Comparison of ENCODE assay signal across 9 cellular contexts in the genomic region with DNA sequence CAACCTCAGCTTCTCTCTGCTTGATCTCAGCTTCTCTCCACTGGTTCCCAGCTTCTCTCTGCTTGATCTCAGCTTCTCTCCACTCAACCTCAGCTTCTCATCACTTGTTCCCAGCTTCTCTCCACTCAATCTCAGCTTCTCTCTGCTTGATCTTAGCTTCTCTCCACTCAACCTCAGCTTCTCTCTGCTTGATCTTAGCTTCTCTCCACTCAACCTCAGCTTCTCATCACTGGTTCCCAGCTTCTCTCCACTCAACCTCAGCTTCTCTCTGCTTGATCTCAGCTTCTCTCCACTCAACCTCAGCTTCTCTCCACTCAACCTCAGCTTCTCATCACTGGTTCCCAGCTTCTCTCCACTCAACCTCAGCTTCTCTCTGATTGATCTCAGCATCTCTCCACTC. TPM values are rescaled to one million over a fixed set of nuclear protein-coding genes. Genes with fewer than 3 reads are reported as not detected.
DNase-seq lines count a peak whose midpoint lies in the region; ATAC-seq, FAIRE-seq and TF ChIP-seq lines count a peak whose summit lies in the region.
"Not testable (repeated sequence)": the region's sequence is repeated elsewhere in the genome, so short reads cannot be mapped to it uniquely, and the experiment has no call there.
"Had no signal": no experiment of that assay in that cellular context is flagged by ENCODE, and none has a peak within 500 bp of the region (broad histone marks: within the 10 kb centered on the region; RNA-seq: fewer than 3 reads in every experiment).

No MANE protein-coding gene starts in this region.

- H3K27me3 ChIP-seq in CD4-positive, alpha-beta T cell (ENCODE audit: control insufficient read depth, insufficient read depth, low read length): not testable (repeated sequence)
- peaks cover 0 to 27% of the 10 kb centered on the region in 2 experiments; a peak in 1 of 5 replicates for H3K27me3 ChIP-seq in HepG2 (ENCODE audit: control insufficient read depth in 1 of 2, insufficient read depth in 2 of 2, low read length in 2 of 2)

- not testable (repeated sequence) for H3K4me1 ChIP-seq in HepG2 (ENCODE audit: insufficient read depth, low read length)

- CTCF ChIA-PET in CD4-positive, alpha-beta T cell (lab: Charles Lee): interaction anchor here (1.4 to 2.7 kb wide), 3 partner anchors 14 to 126 kb away, joined by 3 to 12 read pairs (median 8); partner anchors contain the start of gene KAT5
- CTCF ChIA-PET in T-cell (lab: Charles Lee): interaction anchor here (0.5 to 2.4 kb wide), 4 partner anchors 26 to 140 kb away, joined by 4 to 7 read pairs (median 4); no protein-coding TSS in a partner anchor
- CTCF ChIA-PET in HepG2 (lab: Yijun Ruan, JAX; ENCODE audit: low intra/inter-chr PET ratio, low total read pairs): not testable (repeated sequence)

- H3K4me1 Mint-ChIP-seq in CD4-positive, alpha-beta T cell (ENCODE audit: low read depth): not testable (repeated sequence)
- H3K4me1 Mint-ChIP-seq in T-cell: peaks cover 8 to 16% (median 9%) of the 10 kb centered on the region in 3 donors
- peaks cover 34% of the 10 kb centered on the region for H3K4me1 Mint-ChIP-seq in activated T-cell treated with anti-CD3 and anti-CD28 coated beads, Interleukin-2, amount 50 U/mL, for 24 hours (ENCODE audit: low read depth)
- H3K4me1 Mint-ChIP-seq in activated naive CD8-positive, alpha-beta T cell treated with anti-CD3 and anti-CD28 coated beads, Interleukin-2, amount 50 U/mL, for 24 hours: peaks cover 34% of the 10 kb centered on the region
- peaks cover 20 to 23% of the 10 kb centered on the region in 2 donors for H3K4me1 Mint-ChIP-seq in stimulated activated naive B cell treated with anti-CD40 and anti-IgM and Interleukin-4, amounts not matched to agents 10 μg/mL and 1 μg/mL and 100 μg/mL, for 72 hours

- not testable (repeated sequence) for TF ChIP-seq CTCF in CD4-positive, alpha-beta T cell (IDR thresholded peaks at IDR 0.05); HepG2 (CRISPR knock-in tag; IDR thresholded peaks at IDR 0.05)

- not testable (repeated sequence) for H3K79me2 ChIP-seq in HepG2 (ENCODE audit: insufficient read depth, low read length)

- not testable (repeated sequence) for H3K27ac ChIP-seq in CD4-positive, alpha-beta T cell (ENCODE audit: low read depth, low read length); HepG2 (ENCODE audit: extremely low read length, insufficient read depth, low read length)

- FAIRE-seq in HepG2 (lab: Jason Lieb, UNC): not testable (repeated sequence)

- not testable (repeated sequence) for H3K9me3 Mint-ChIP-seq in CD4-positive, alpha-beta T cell; T-cell; activated T-cell treated with anti-CD3 and anti-CD28 coated beads, Interleukin-2, amount 50 U/mL, for 24 hours; activated naive CD8-positive, alpha-beta T cell treated with anti-CD3 and anti-CD28 coated beads, Interleukin-2, amount 50 U/mL, for 24 hours; stimulated activated naive B cell treated with anti-CD40 and anti-IgM and Interleukin-4, amounts not matched to agents 10 μg/mL and 1 μg/mL and 100 μg/mL, for 72 hours

- not testable (repeated sequence) for DNase-seq in CD4-positive, alpha-beta T cell; T-cell; activated T-cell treated with anti-CD3 and anti-CD28 coated beads, Interleukin-2, amount 50 U/mL, for 24 hours; activated naive CD8-positive, alpha-beta T cell treated with anti-CD3 and anti-CD28 coated beads, Interleukin-2, amount 50 U/mL, for 24 hours; HepG2 (ENCODE audit: low spot score); stimulated activated naive B cell treated with anti-CD40 and anti-IgM and Interleukin-4, amounts not matched to agents 10 μg/mL and 1 μg/mL and 100 μg/mL, for 72 hours

- H3K27me3 Mint-ChIP-seq in CD4-positive, alpha-beta T cell; T-cell; activated T-cell treated with anti-CD3 and anti-CD28 coated beads, Interleukin-2, amount 50 U/mL, for 24 hours; activated naive CD8-positive, alpha-beta T cell treated with anti-CD3 and anti-CD28 coated beads, Interleukin-2, amount 50 U/mL, for 24 hours; stimulated activated naive B cell treated with anti-CD40 and anti-IgM and Interleukin-4, amounts not matched to agents 10 μg/mL and 1 μg/mL and 100 μg/mL, for 72 hours: not testable (repeated sequence)

- intact Hi-C loops in CD4-positive, alpha-beta T cell (cut with DNase I, micrococcal nuclease): loop anchor here in 1 of 2 experiments (2.0 kb wide), 1 partner anchor 25 kb away; no protein-coding TSS in a partner anchor
- intact Hi-C loops in HepG2 (cut with micrococcal nuclease; ENCODE audit: unreplicated experiment): not testable (repeated sequence)

- not testable (repeated sequence) for H3K36me3 Mint-ChIP-seq in CD4-positive, alpha-beta T cell (ENCODE audit: low read depth); T-cell; activated T-cell treated with anti-CD3 and anti-CD28 coated beads, Interleukin-2, amount 50 U/mL, for 24 hours (ENCODE audit: low read depth); activated naive CD8-positive, alpha-beta T cell treated with anti-CD3 and anti-CD28 coated beads, Interleukin-2, amount 50 U/mL, for 24 hours (ENCODE audit: low read depth); stimulated activated naive B cell treated with anti-CD40 and anti-IgM and Interleukin-4, amounts not matched to agents 10 μg/mL and 1 μg/mL and 100 μg/mL, for 72 hours

- BruUV-seq in HepG2 (replicated peaks; lab: Mats Ljungman, UMichigan): not testable (repeated sequence)

- TF ChIP-seq RAD21 in HepG2 (CRISPR knock-in tag; IDR thresholded peaks at IDR 0.05): not testable (repeated sequence)

- H3K4me3 ChIP-seq in HepG2 (replicated peaks in 1 of 3; ENCODE audit: insufficient read depth in 1 of 3, low read depth in 2 of 3, low read length in 3 of 3): not testable (repeated sequence)

- H3K27ac Mint-ChIP-seq in CD4-positive, alpha-beta T cell; T-cell; stimulated activated naive B cell treated with anti-CD40 and anti-IgM and Interleukin-4, amounts not matched to agents 10 μg/mL and 1 μg/mL and 100 μg/mL, for 72 hours: not testable (repeated sequence)
- peak overlapping the region; percentile 39 for H3K27ac Mint-ChIP-seq in activated T-cell treated with anti-CD3 and anti-CD28 coated beads, Interleukin-2, amount 50 U/mL, for 24 hours
- H3K27ac Mint-ChIP-seq in activated naive CD8-positive, alpha-beta T cell treated with anti-CD3 and anti-CD28 coated beads, Interleukin-2, amount 50 U/mL, for 24 hours: peak overlapping the region; percentile 70

- not testable (repeated sequence) for H4K20me1 ChIP-seq in HepG2 (ENCODE audit: insufficient read depth, low read length)

- H3K4me3 Mint-ChIP-seq in CD4-positive, alpha-beta T cell: peak overlapping the region; percentile 60
- H3K4me3 Mint-ChIP-seq in T-cell: peak overlapping the region in 2 of 3 donors; percentile 7 to 32
- not testable (repeated sequence) for H3K4me3 Mint-ChIP-seq in activated T-cell treated with anti-CD3 and anti-CD28 coated beads, Interleukin-2, amount 50 U/mL, for 24 hours; activated naive CD8-positive, alpha-beta T cell treated with anti-CD3 and anti-CD28 coated beads, Interleukin-2, amount 50 U/mL, for 24 hours
- H3K4me3 Mint-ChIP-seq in stimulated activated naive B cell treated with anti-CD40 and anti-IgM and Interleukin-4, amounts not matched to agents 10 μg/mL and 1 μg/mL and 100 μg/mL, for 72 hours: peak overlapping the region; percentile 2 to 10

- H3K36me3 ChIP-seq in HepG2 (replicated peaks in 1 of 2; ENCODE audit: control insufficient read depth in 1 of 2, insufficient read depth in 2 of 2, low read length in 2 of 2): not testable (repeated sequence)

- not testable (repeated sequence) for H3K4me2 ChIP-seq in HepG2 (ENCODE audit: low read depth, low read length)

- TF ChIP-seq EP300 in HepG2 (IDR thresholded peaks at IDR 0.05; ENCODE audit: low read depth in 2 of 2, low read length in 2 of 2); HepG2 (CRISPR knock-in tag; IDR thresholded peaks at IDR 0.05; ENCODE audit: borderline replicate concordance): not testable (repeated sequence)

- not testable (repeated sequence) for H3K9me3 ChIP-seq in CD4-positive, alpha-beta T cell (ENCODE audit: control insufficient read depth, low read length); HepG2 (ENCODE audit: low read length)

- in situ Hi-C loops in HepG2 (cut with HindIII; ENCODE audit: extremely low pct_ligation_motif_present, low pct_unique_long_range_greater_than_20kb): not testable (repeated sequence)

- H3K9ac ChIP-seq in HepG2 (ENCODE audit: insufficient read depth, low read depth, low read length): not testable (repeated sequence)

- POLR2A ChIA-PET in CD4-positive, alpha-beta T cell (lab: Charles Lee): interaction anchor here (1.2 to 2.2 kb wide), 7 partner anchors 18 to 120 kb away, joined by 5 to 20 read pairs (median 9); partner anchors contain the start of genes CCDC85B, CFL1, FIBP and KAT5
- POLR2A ChIA-PET in T-cell (lab: Charles Lee): interaction anchor here (0.6 kb wide), 3 partner anchors 143 to 326 kb away, joined by 3 to 10 read pairs (median 3); no protein-coding TSS in a partner anchor
- POLR2A ChIA-PET in HepG2 (lab: Yijun Ruan, JAX): not testable (repeated sequence)

- ATAC-seq in CD4-positive, alpha-beta T cell (ENCODE audit: poor library complexity); T-cell (replicated peaks in 1 of 4); activated naive CD8-positive, alpha-beta T cell treated with anti-CD3 and anti-CD28 coated beads, Interleukin-2, amount 50 U/mL, for 24 hours; HepG2; stimulated activated naive B cell treated with anti-CD40 and anti-IgM and Interleukin-4, amounts not matched to agents 10 μg/mL and 1 μg/mL and 100 μg/mL, for 72 hours (replicated peaks): not testable (repeated sequence)

- not testable (repeated sequence) for H2AFZ ChIP-seq in HepG2 (ENCODE audit: low read length)

- not testable (repeated sequence) for TF ChIP-seq POLR2A in HepG2 (IDR thresholded peaks at IDR 0.05; ENCODE audit: insufficient read depth in 1 of 2, low read depth in 2 of 2, low read length in 2 of 2)

RNA-seq across cellular contexts. Expression of gene SNX32, which starts 1.5 kb away (rescaled TPM):
- under 1 TPM; 0.33 to 0.61 TPM for total RNA-seq in CD4-positive, alpha-beta T cell
- total RNA-seq in T-cell (1 to 10 TPM in 4 of 5 donors, under 1 TPM in 1; 0.26 to 1.4 (median 1.2) TPM), HepG2 (2016; rRNA removed; fragmentation: Illumina TruSeq; extraction: Trizol) (0.09 TPM in 1 of 2 replicates, not detected in the other)
- total RNA-seq in HepG2 (2016; cell fraction: cytosol; rRNA removed; fragmentation: Illumina TruSeq; extraction: Trizol; ENCODE audit: low read depth): not detected in 2 replicates
- total RNA-seq in HepG2 (2016; cell fraction: insoluble cytoplasmic fraction; rRNA removed; fragmentation: Illumina TruSeq; extraction: Trizol): 0.17 TPM in 1 of 2 replicates, not detected in the other
- not detected in 2 replicates for total RNA-seq in HepG2 (2016; cell fraction: membrane; rRNA removed; fragmentation: Illumina TruSeq; extraction: Trizol)
- 0.16 TPM in 1 of 2 replicates, not detected in the other for total RNA-seq in HepG2 (2016; cell fraction: nucleus; rRNA removed; fragmentation: Illumina TruSeq; extraction: Trizol)
- polyA plus RNA-seq in HepG2 (2011; rRNA removed): 0.29 and 0.34 TPM in 2 replicates
- 0.08 and 0.30 TPM in 2 replicates for polyA plus RNA-seq in HepG2 (2011; cell fraction: cytosol; rRNA removed)
- polyA plus RNA-seq in HepG2 (2011; cell fraction: nucleus; rRNA removed): 4.2 and 5.7 TPM in 2 replicates
- 0.19 and 0.35 TPM in 2 replicates for polyA plus RNA-seq in HepG2 (2012)
- 0.17 TPM in 1 of 2 replicates, not detected in the other for polyA plus RNA-seq in HepG2 (2016; cell fraction: cytosol; fragmentation: Illumina TruSeq; extraction: Trizol; ENCODE audit: low read depth)
- 0.19 TPM in 1 of 2 replicates, not detected in the other for polyA plus RNA-seq in HepG2 (2016; cell fraction: insoluble cytoplasmic fraction; fragmentation: Illumina TruSeq; extraction: Trizol; ENCODE audit: low read depth)
- 0.08 and 0.22 TPM in 2 replicates for polyA plus RNA-seq in HepG2 (2016; cell fraction: membrane; fragmentation: Illumina TruSeq; extraction: Trizol; ENCODE audit: low read depth)
- 0.52 and 0.55 TPM in 2 replicates for polyA plus RNA-seq in HepG2 (2016; cell fraction: nucleus; fragmentation: Illumina TruSeq; extraction: Trizol; ENCODE audit: insufficient read depth, low read depth)
- 0.30 and 0.86 TPM in 2 replicates for polyA minus RNA-seq in HepG2 (2011; rRNA and poly(A)+ RNA removed; ENCODE audit: low replicate concordance)
- not detected in 2 replicates for polyA minus RNA-seq in HepG2 (2011; cell fraction: cytosol; rRNA and poly(A)+ RNA removed)
- 0.75 and 1.4 TPM in 2 replicates for polyA minus RNA-seq in HepG2 (2011; cell fraction: nucleus; rRNA and poly(A)+ RNA removed)
- total RNA-seq: Caco-2, HFFc6, Right ventricle myocardium inferior had no signal

RNA-seq across cellular contexts. Expression of gene CFL1, which starts 25.7 kb away (rescaled TPM):
- 100 to 1,000 TPM; 322 to 331 TPM for total RNA-seq in CD4-positive, alpha-beta T cell
- total RNA-seq in T-cell (100 to 1,000 TPM; 584 to 761 (median 636) TPM), HepG2 (2016; rRNA removed; fragmentation: Illumina TruSeq; extraction: Trizol) (383 and 458 TPM in 2 replicates)
- total RNA-seq in HepG2 (2016; cell fraction: cytosol; rRNA removed; fragmentation: Illumina TruSeq; extraction: Trizol; ENCODE audit: low read depth): 49.6 and 56.4 TPM in 2 replicates
- 365 and 431 TPM in 2 replicates for total RNA-seq in HepG2 (2016; cell fraction: insoluble cytoplasmic fraction; rRNA removed; fragmentation: Illumina TruSeq; extraction: Trizol)
- 92.4 and 99.4 TPM in 2 replicates for total RNA-seq in HepG2 (2016; cell fraction: membrane; rRNA removed; fragmentation: Illumina TruSeq; extraction: Trizol)
- total RNA-seq in HepG2 (2016; cell fraction: nucleus; rRNA removed; fragmentation: Illumina TruSeq; extraction: Trizol): 154 and 171 TPM in 2 replicates
- 347 and 379 TPM in 2 replicates for polyA plus RNA-seq in HepG2 (2011; rRNA removed)
- polyA plus RNA-seq in HepG2 (2011; cell fraction: cytosol; rRNA removed): 649 and 884 TPM in 2 replicates
- polyA plus RNA-seq in HepG2 (2011; cell fraction: nucleus; rRNA removed): 218 and 244 TPM in 2 replicates
- polyA plus RNA-seq in HepG2 (2012): 289 and 295 TPM in 2 replicates
- 112 and 116 TPM in 2 replicates for polyA plus RNA-seq in HepG2 (2016; cell fraction: cytosol; fragmentation: Illumina TruSeq; extraction: Trizol; ENCODE audit: low read depth)
- polyA plus RNA-seq in HepG2 (2016; cell fraction: insoluble cytoplasmic fraction; fragmentation: Illumina TruSeq; extraction: Trizol; ENCODE audit: low read depth): 879 and 1,116 TPM in 2 replicates
- 173 and 178 TPM in 2 replicates for polyA plus RNA-seq in HepG2 (2016; cell fraction: membrane; fragmentation: Illumina TruSeq; extraction: Trizol; ENCODE audit: low read depth)
- 427 and 437 TPM in 2 replicates for polyA plus RNA-seq in HepG2 (2016; cell fraction: nucleus; fragmentation: Illumina TruSeq; extraction: Trizol; ENCODE audit: insufficient read depth, low read depth)
- 360 and 1,083 TPM in 2 replicates for polyA minus RNA-seq in HepG2 (2011; rRNA and poly(A)+ RNA removed; ENCODE audit: low replicate concordance)
- polyA minus RNA-seq in HepG2 (2011; cell fraction: cytosol; rRNA and poly(A)+ RNA removed): 284 and 320 TPM in 2 replicates
- 153 and 218 TPM in 2 replicates for polyA minus RNA-seq in HepG2 (2011; cell fraction: nucleus; rRNA and poly(A)+ RNA removed)

RNA-seq across cellular contexts. Expression of gene MUS81, which starts 28.0 kb away (rescaled TPM):
- total RNA-seq in CD4-positive, alpha-beta T cell: 10 to 100 TPM; 37.7 to 39.2 TPM
- total RNA-seq in T-cell (100 to 1,000 TPM in 2 of 5 donors, 10 to 100 TPM in 3; 55.5 to 118 (median 95.6) TPM), HepG2 (2016; rRNA removed; fragmentation: Illumina TruSeq; extraction: Trizol) (13.2 and 25.6 TPM in 2 replicates)
- total RNA-seq in HepG2 (2016; cell fraction: cytosol; rRNA removed; fragmentation: Illumina TruSeq; extraction: Trizol; ENCODE audit: low read depth): 9.1 and 9.8 TPM in 2 replicates
- total RNA-seq in HepG2 (2016; cell fraction: insoluble cytoplasmic fraction; rRNA removed; fragmentation: Illumina TruSeq; extraction: Trizol): 10.0 and 23.4 TPM in 2 replicates
- 9.8 and 11.9 TPM in 2 replicates for total RNA-seq in HepG2 (2016; cell fraction: membrane; rRNA removed; fragmentation: Illumina TruSeq; extraction: Trizol)
- 33.1 and 33.6 TPM in 2 replicates for total RNA-seq in HepG2 (2016; cell fraction: nucleus; rRNA removed; fragmentation: Illumina TruSeq; extraction: Trizol)
- 30.2 and 43.6 TPM in 2 replicates for polyA plus RNA-seq in HepG2 (2011; rRNA removed)
- 9.6 and 15.1 TPM in 2 replicates for polyA plus RNA-seq in HepG2 (2011; cell fraction: cytosol; rRNA removed)
- polyA plus RNA-seq in HepG2 (2011; cell fraction: nucleus; rRNA removed): 256 and 293 TPM in 2 replicates
- 17.9 and 34.3 TPM in 2 replicates for polyA plus RNA-seq in HepG2 (2012)
- polyA plus RNA-seq in HepG2 (2016; cell fraction: cytosol; fragmentation: Illumina TruSeq; extraction: Trizol; ENCODE audit: low read depth): 5.3 and 7.5 TPM in 2 replicates
- 10.0 and 14.2 TPM in 2 replicates for polyA plus RNA-seq in HepG2 (2016; cell fraction: insoluble cytoplasmic fraction; fragmentation: Illumina TruSeq; extraction: Trizol; ENCODE audit: low read depth)
- 9.0 and 9.4 TPM in 2 replicates for polyA plus RNA-seq in HepG2 (2016; cell fraction: membrane; fragmentation: Illumina TruSeq; extraction: Trizol; ENCODE audit: low read depth)
- polyA plus RNA-seq in HepG2 (2016; cell fraction: nucleus; fragmentation: Illumina TruSeq; extraction: Trizol; ENCODE audit: insufficient read depth, low read depth): 70.1 TPM in 2 replicates
- polyA minus RNA-seq in HepG2 (2011; rRNA and poly(A)+ RNA removed; ENCODE audit: low replicate concordance): 21.4 and 58.7 TPM in 2 replicates
- 5.5 and 5.8 TPM in 2 replicates for polyA minus RNA-seq in HepG2 (2011; cell fraction: cytosol; rRNA and poly(A)+ RNA removed)
- polyA minus RNA-seq in HepG2 (2011; cell fraction: nucleus; rRNA and poly(A)+ RNA removed): 60.9 and 66.5 TPM in 2 replicates

RNA-seq across cellular contexts. Expression of gene EFEMP2, which starts 40.4 kb away (rescaled TPM):
- total RNA-seq in CD4-positive, alpha-beta T cell: 1 to 10 TPM; 5.2 to 5.9 TPM
- total RNA-seq in T-cell: 10 to 100 TPM in 3 of 5 donors, 1 to 10 TPM in 2; 7.0 to 14.1 (median 10.2) TPM
- 3.7 and 7.4 TPM in 2 replicates for total RNA-seq in HepG2 (2016; rRNA removed; fragmentation: Illumina TruSeq; extraction: Trizol)
- total RNA-seq in HepG2 (2016; cell fraction: cytosol; rRNA removed; fragmentation: Illumina TruSeq; extraction: Trizol; ENCODE audit: low read depth): 15.2 and 15.7 TPM in 2 replicates
- 3.7 and 8.2 TPM in 2 replicates for total RNA-seq in HepG2 (2016; cell fraction: insoluble cytoplasmic fraction; rRNA removed; fragmentation: Illumina TruSeq; extraction: Trizol)
- total RNA-seq in HepG2 (2016; cell fraction: membrane; rRNA removed; fragmentation: Illumina TruSeq; extraction: Trizol): 12.4 and 16.0 TPM in 2 replicates
- total RNA-seq in HepG2 (2016; cell fraction: nucleus; rRNA removed; fragmentation: Illumina TruSeq; extraction: Trizol): 7.8 and 14.5 TPM in 2 replicates
- polyA plus RNA-seq in HepG2 (2011; rRNA removed): 29.7 and 34.3 TPM in 2 replicates
- 17.6 and 22.8 TPM in 2 replicates for polyA plus RNA-seq in HepG2 (2011; cell fraction: cytosol; rRNA removed)
- polyA plus RNA-seq in HepG2 (2011; cell fraction: nucleus; rRNA removed): 150 and 216 TPM in 2 replicates
- 12.1 and 14.4 TPM in 2 replicates for polyA plus RNA-seq in HepG2 (2012)
- 19.2 and 19.9 TPM in 2 replicates for polyA plus RNA-seq in HepG2 (2016; cell fraction: cytosol; fragmentation: Illumina TruSeq; extraction: Trizol; ENCODE audit: low read depth)
- 5.8 and 5.9 TPM in 2 replicates for polyA plus RNA-seq in HepG2 (2016; cell fraction: insoluble cytoplasmic fraction; fragmentation: Illumina TruSeq; extraction: Trizol; ENCODE audit: low read depth)
- 18.0 and 19.9 TPM in 2 replicates for polyA plus RNA-seq in HepG2 (2016; cell fraction: membrane; fragmentation: Illumina TruSeq; extraction: Trizol; ENCODE audit: low read depth)
- polyA plus RNA-seq in HepG2 (2016; cell fraction: nucleus; fragmentation: Illumina TruSeq; extraction: Trizol; ENCODE audit: insufficient read depth, low read depth): 20.2 and 23.5 TPM in 2 replicates
- 2.1 and 18.1 TPM in 2 replicates for polyA minus RNA-seq in HepG2 (2011; rRNA and poly(A)+ RNA removed; ENCODE audit: low replicate concordance)
- polyA minus RNA-seq in HepG2 (2011; cell fraction: cytosol; rRNA and poly(A)+ RNA removed): 4.1 and 4.8 TPM in 2 replicates
- 14.5 and 17.7 TPM in 2 replicates for polyA minus RNA-seq in HepG2 (2011; cell fraction: nucleus; rRNA and poly(A)+ RNA removed)

RNA-seq across cellular contexts. Expression of gene OVOL1, which starts 45.4 kb away (rescaled TPM):
- under 1 TPM; 0.20 to 0.52 TPM for total RNA-seq in CD4-positive, alpha-beta T cell
- total RNA-seq in T-cell (under 1 TPM in 2 of 5 donors, not detected in 3; 0.12 to 0.13 TPM), HepG2 (2016; rRNA removed; fragmentation: Illumina TruSeq; extraction: Trizol) (not detected in 2 replicates)
- not detected in 2 replicates for total RNA-seq in HepG2 (2016; cell fraction: cytosol; rRNA removed; fragmentation: Illumina TruSeq; extraction: Trizol; ENCODE audit: low read depth)
- not detected in 2 replicates for total RNA-seq in HepG2 (2016; cell fraction: insoluble cytoplasmic fraction; rRNA removed; fragmentation: Illumina TruSeq; extraction: Trizol)
- not detected in 2 replicates for total RNA-seq in HepG2 (2016; cell fraction: membrane; rRNA removed; fragmentation: Illumina TruSeq; extraction: Trizol)
- total RNA-seq in HepG2 (2016; cell fraction: nucleus; rRNA removed; fragmentation: Illumina TruSeq; extraction: Trizol): not detected in 2 replicates
- 0.01 and 0.04 TPM in 2 replicates for polyA plus RNA-seq in HepG2 (2011; rRNA removed)
- polyA plus RNA-seq in HepG2 (2011; cell fraction: cytosol; rRNA removed): not detected in 2 replicates
- polyA plus RNA-seq in HepG2 (2011; cell fraction: nucleus; rRNA removed): 0.03 TPM in 1 of 2 replicates, not detected in the other
- polyA plus RNA-seq in HepG2 (2012): not detected in 2 replicates
- not detected in 2 replicates for polyA plus RNA-seq in HepG2 (2016; cell fraction: cytosol; fragmentation: Illumina TruSeq; extraction: Trizol; ENCODE audit: low read depth)
- polyA plus RNA-seq in HepG2 (2016; cell fraction: insoluble cytoplasmic fraction; fragmentation: Illumina TruSeq; extraction: Trizol; ENCODE audit: low read depth): not detected in 2 replicates
- not detected in 2 replicates for polyA plus RNA-seq in HepG2 (2016; cell fraction: membrane; fragmentation: Illumina TruSeq; extraction: Trizol; ENCODE audit: low read depth)
- not detected in 2 replicates for polyA plus RNA-seq in HepG2 (2016; cell fraction: nucleus; fragmentation: Illumina TruSeq; extraction: Trizol; ENCODE audit: insufficient read depth, low read depth)
- not detected in 2 replicates for polyA minus RNA-seq in HepG2 (2011; rRNA and poly(A)+ RNA removed; ENCODE audit: low replicate concordance)
- polyA minus RNA-seq in HepG2 (2011; cell fraction: cytosol; rRNA and poly(A)+ RNA removed): not detected in 2 replicates
- not detected in 2 replicates for polyA minus RNA-seq in HepG2 (2011; cell fraction: nucleus; rRNA and poly(A)+ RNA removed)
- total RNA-seq: HFFc6, Right ventricle myocardium inferior had no signal
